Comparison of ENCODE assay signal across 1 cellular context in genomic region chr21:29224006-29224405, GRCh38.
TF ChIP-seq lines count a peak whose summit lies in the region.

No MANE protein-coding gene starts in this region.

TF ChIP-seq in IMR-90, 13 proteins besides CTCF, POLR2A, EP300 and RAD21 (continued from another document):
- TF ChIP-seq MAFK (IDR thresholded peaks at IDR 0.05; ENCODE audit: low read depth, low read length), result no peak
- TF ChIP-seq CHD1 (IDR thresholded peaks at IDR 0.05; ENCODE audit: low read depth, low read length), result no peak
- no peak for TF ChIP-seq SMC3 (IDR thresholded peaks at IDR 0.05; ENCODE audit: low read depth, low read length)
- no peak for TF ChIP-seq USF2 (IDR thresholded peaks at IDR 0.05; ENCODE audit: low read depth, low read length)
- TF ChIP-seq NFE2L2 (IDR thresholded peaks at IDR 0.05; ENCODE audit: low read depth, low read length), result no peak
